ENCODE assay signal across 8 cellular contexts in genomic region chr14:98138666-98139065, GRCh38.
DNase-seq lines count a peak whose midpoint lies in the region; ATAC-seq and TF ChIP-seq lines count a peak whose summit lies in the region.

No MANE protein-coding gene starts in this region.

- H3K9me3 ChIP-seq in ascending aorta: no peaks in the 10 kb centered on the region

- no peak overlapping the region for H3K27ac ChIP-seq in ascending aorta

- peak overlapping the region; percentile 53 for H3K27ac Mint-ChIP-seq in activated CD8-positive, alpha-beta memory T cell treated with anti-CD3 and anti-CD28 coated beads, Interleukin-2, amount 10 ng/mL, durations not matched to agents 7 days and 5 days

- ATAC-seq in activated CD8-positive, alpha-beta memory T cell treated with anti-CD3 and anti-CD28 coated beads, Interleukin-2, amount 10 ng/mL, durations not matched to agents 7 days and 5 days: peak; percentile 82

- DNase-seq in D341Med (ENCODE audit: low spot score): peak; percentile 63
- DNase-seq in NCI-H1694 (lab: John Stamatoyannopoulos, UW): peak; percentile 51
- DNase-seq in activated CD8-positive, alpha-beta memory T cell treated with anti-CD3 and anti-CD28 coated beads, Interleukin-2, amount 10 ng/mL, durations not matched to agents 7 days and 5 days: peak; percentile 76
- DNase-seq in fibroblast of pulmonary artery (ENCODE audit: low read depth): peak; percentile 20
- DNase-seq in stimulated activated CD4-positive, alpha-beta T cell treated with anti-CD3 and anti-CD28 coated beads, Interleukin-15, amount 100 ng/mL, for 24 hours: peak; percentile 74
- DNase-seq in middle frontal gyrus (ENCODE audit: extremely low spot score, low spot score): no peak
- DNase-seq in NOMO-1 (lab: John Stamatoyannopoulos, UW; ENCODE audit: unreplicated experiment in 2 of 2): no peak
- DNase-seq in ascending aorta (ENCODE audit: low spot score in 2 of 2): no peak

- CTCF ChIA-PET in activated CD8-positive, alpha-beta memory T cell treated with anti-CD3 and anti-CD28 coated beads, Interleukin-2, amount 10 ng/mL, durations not matched to agents 7 days and 5 days (lab: Charles Lee): interaction anchor here (0.6 to 6.7 kb wide), 25 partner anchors 9 to 1137 kb away, joined by 3 to 94 read pairs (median 4); partner anchors contain the start of gene BCL11B

- no peaks in the 10 kb centered on the region for H3K27me3 Mint-ChIP-seq in activated CD8-positive, alpha-beta memory T cell treated with anti-CD3 and anti-CD28 coated beads, Interleukin-2, amount 10 ng/mL, durations not matched to agents 7 days and 5 days

- H3K36me3 ChIP-seq in ascending aorta: no peaks in the 10 kb centered on the region

- H3K27me3 ChIP-seq in ascending aorta: no peaks in the 10 kb centered on the region

- H3K9me3 Mint-ChIP-seq in activated CD8-positive, alpha-beta memory T cell treated with anti-CD3 and anti-CD28 coated beads, Interleukin-2, amount 10 ng/mL, durations not matched to agents 7 days and 5 days (ENCODE audit: low read depth): no peaks in the 10 kb centered on the region

- peaks cover 65% of the 10 kb centered on the region for H3K4me1 Mint-ChIP-seq in activated CD8-positive, alpha-beta memory T cell treated with anti-CD3 and anti-CD28 coated beads, Interleukin-2, amount 10 ng/mL, durations not matched to agents 7 days and 5 days

- H3K4me3 ChIP-seq in fibroblast of pulmonary artery (replicated peaks; ENCODE audit: low read depth, low read length) (no peak overlapping the region), ascending aorta (no peak overlapping the region)

- H3K36me3 Mint-ChIP-seq in activated CD8-positive, alpha-beta memory T cell treated with anti-CD3 and anti-CD28 coated beads, Interleukin-2, amount 10 ng/mL, durations not matched to agents 7 days and 5 days: no peaks in the 10 kb centered on the region

- peak; percentile 27 for TF ChIP-seq CTCF in fibroblast of pulmonary artery (IDR thresholded peaks at IDR 0.05; ENCODE audit: low read length, missing control alignments)
- TF ChIP-seq CTCF in ascending aorta (IDR thresholded peaks at IDR 0.05): peak in 1 of 3 experiments; percentile 24

- H3K4me1 ChIP-seq in ascending aorta: no peaks in the 10 kb centered on the region

- intact Hi-C loops in ascending aorta (cut with DNase I): no loop called here

- H3K4me3 Mint-ChIP-seq in activated CD8-positive, alpha-beta memory T cell treated with anti-CD3 and anti-CD28 coated beads, Interleukin-2, amount 10 ng/mL, durations not matched to agents 7 days and 5 days: peak overlapping the region; percentile 7

Comparison
In these comparisons a context has a peak if more than half of its experiments do, and no peak if none do; other contexts are left out.
1. DNase-seq: peak in D341Med (single experiment), NCI-H1694 (single experiment), activated CD8-positive, alpha-beta memory T cell treated with anti-CD3 and anti-CD28 coated beads, Interleukin-2, amount 10 ng/mL, durations not matched to agents 7 days and 5 days (single experiment), fibroblast of pulmonary artery (single experiment) and stimulated activated CD4-positive, alpha-beta T cell treated with anti-CD3 and anti-CD28 coated beads, Interleukin-15, amount 100 ng/mL, for 24 hours (single experiment); none in middle frontal gyrus (single experiment), NOMO-1 (0 of 2) and ascending aorta (0 of 2).